ENCODE assay signal across 29 cellular contexts in genomic region chr10:23951841-23952240, GRCh38.
"Had no signal": no experiment of that assay in that cellular context is flagged by ENCODE, and none has a peak within 500 bp of the region (broad histone marks: within the 10 kb centered on the region; RNA-seq: fewer than 3 reads in every experiment).

No MANE protein-coding gene starts in this region.

- H3K36me3 ChIP-seq: brain microvascular endothelial cell, gastrocnemius medialis, heart left ventricle had no signal

- H3K27ac ChIP-seq: brain microvascular endothelial cell, coronary artery, dorsolateral prefrontal cortex, foreskin keratinocyte, gastrocnemius medialis, heart left ventricle, VCaP had no signal

- H3K4me3 ChIP-seq: coronary artery, dorsolateral prefrontal cortex, gastrocnemius medialis, heart left ventricle had no signal

- FAIRE-seq: astrocyte, bronchial epithelial cell had no signal

- H3K4me1 ChIP-seq: foreskin keratinocyte, gastrocnemius medialis, heart left ventricle had no signal

- H3K9me3 ChIP-seq: gastrocnemius medialis had no signal

- ATAC-seq: activated CD4-positive, CD25-positive, alpha-beta regulatory T cell treated with anti-CD3 and anti-CD28 coated beads, Interleukin-2, amount 50 U/mL, for 24 hours; activated CD8-positive, alpha-beta T cell treated with anti-CD3 and anti-CD28 coated beads for 36 hours; activated T-cell treated with anti-CD3 and anti-CD28 coated beads, Interleukin-2, amount 50 U/mL, for 4 hours; activated T-helper 17 cell treated with anti-CD3 and anti-CD28 coated beads, Interleukin-2, amount 50 U/mL, for 72 hours; esophagus mucosa; foreskin keratinocyte; gastrocnemius medialis; heart left ventricle had no signal

- DNase-seq: activated B cell treated with CpG ODN at 0.5 μM for 24 hours; activated CD4-positive, alpha-beta T cell treated with anti-CD3 and anti-CD28 coated beads for 48 hours; activated CD4-positive, alpha-beta T cell treated with anti-CD3 and anti-CD28 coated beads, Interleukin-2, amount 50 U/mL, for 1 hour; activated CD4-positive, alpha-beta T cell treated with anti-CD3 and anti-CD28 coated beads, Interleukin-2, amount 50 U/mL, for 48 hours; activated CD8-positive, alpha-beta memory T cell treated with anti-CD3 and anti-CD28 coated beads for 24 hours; activated CD8-positive, alpha-beta T cell treated with anti-CD3 and anti-CD28 coated beads for 36 hours; activated effector memory CD4-positive, alpha-beta T cell treated with Interleukin-2 at 50 U/mL for 16 hours; activated gamma-delta T cell treated with Interleukin-2 at 50 U/mL for 16 hours; activated naive CD4-positive, alpha-beta T cell treated with anti-CD3 and anti-CD28 coated beads, Interleukin-2, amount 50 U/mL, for 16 hours; activated naive CD4-positive, alpha-beta T cell treated with Interleukin-2 at 50 U/mL for 16 hours; activated T-cell treated with anti-CD3 and anti-CD28 coated beads, Interleukin-2, amount 50 U/mL, for 4 hours; amniotic stem cell; anterior cingulate cortex; brain microvascular endothelial cell; dorsolateral prefrontal cortex; effector memory CD4-positive, alpha-beta T cell; endodermal cell; foreskin keratinocyte; gastrocnemius medialis; glutamatergic neuron; heart left ventricle; T-helper 2 cell had no signal

- H3K27me3 ChIP-seq: brain microvascular endothelial cell, dorsolateral prefrontal cortex, foreskin keratinocyte, gastrocnemius medialis, heart left ventricle had no signal
